In the genomic region with DNA sequence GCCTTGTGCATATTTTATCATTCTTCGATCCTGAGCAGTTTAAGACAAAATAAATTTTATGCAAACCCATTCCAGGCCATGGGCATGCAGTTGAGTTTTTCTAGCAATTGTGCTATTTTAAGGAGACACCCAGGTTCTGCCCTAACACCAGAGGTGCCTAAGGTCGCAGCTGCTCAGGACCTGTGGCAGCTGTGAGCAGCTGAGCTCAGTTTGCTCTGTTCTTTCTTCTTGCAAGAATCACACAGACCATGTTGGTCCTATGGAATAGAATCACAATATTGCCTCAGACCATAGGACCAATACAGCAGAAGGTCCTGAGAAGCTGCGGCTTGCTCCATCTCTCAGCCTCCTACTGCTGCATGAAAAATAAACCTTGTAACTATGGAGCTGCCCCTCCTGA, we compare ENCODE assay signal across 18 cellular contexts.
"Had no signal": no experiment of that assay in that cellular context is flagged by ENCODE, and none has a peak within 500 bp of the region (broad histone marks: within the 10 kb centered on the region; RNA-seq: fewer than 3 reads in every experiment).

No MANE protein-coding gene starts in this region.

- DNase-seq: effector memory CD4-positive, alpha-beta T cell; esophagus squamous epithelium; foreskin melanocyte; left ventricle myocardium superior; lower lobe of right lung; naive thymus-derived CD8-positive, alpha-beta T cell; sigmoid colon; stimulated activated CD4-positive, alpha-beta T cell treated with anti-CD3 and anti-CD28 coated beads, Interleukin-2, amount 100 ng/mL, for 24 hours; stimulated activated CD4-positive, alpha-beta T cell treated with anti-CD3 and anti-CD28 coated beads, Interleukin-4, amount 100 ng/mL, for 24 hours; stimulated activated naive CD4-positive, alpha-beta T cell treated with Interleukin-2 at 50 U/mL for 16 hours; substantia nigra; testis; tibial artery had no signal

- H3K4me3 ChIP-seq: esophagus squamous epithelium, lower lobe of right lung, sigmoid colon, testis, tibial artery had no signal

- ATAC-seq: left ventricle myocardium superior; lower lobe of right lung; naive thymus-derived CD8-positive, alpha-beta T cell; stimulated activated effector memory CD8-positive, alpha-beta T cell treated with anti-CD3 and anti-CD28 coated beads, Interleukin-12 subunit alpha, Interleukin-12 subunit beta, amount 100 ng/mL, for 72 hours had no signal

- H3K4me3 Mint-ChIP-seq: dendritic cell treated with granulocyte-macrophage colony-stimulating factor and Interleukin-4, amounts not matched to agents 40 ng/mL and 50 ng/mL, for 4 days; naive thymus-derived CD8-positive, alpha-beta T cell; stimulated activated effector memory CD8-positive, alpha-beta T cell treated with anti-CD3 and anti-CD28 coated beads, Interleukin-12 subunit alpha, Interleukin-12 subunit beta, amount 100 ng/mL, for 72 hours; type B pancreatic cell had no signal

- H3K27me3 ChIP-seq: sigmoid colon, testis had no signal

- H3K36me3 ChIP-seq: esophagus squamous epithelium, lower lobe of right lung, sigmoid colon, tibial artery had no signal

- H3K4me1 ChIP-seq: lower lobe of right lung, parathyroid adenoma, sigmoid colon, testis, tibial artery had no signal

- H3K27ac ChIP-seq: esophagus squamous epithelium, lower lobe of right lung, parathyroid adenoma, sigmoid colon, testis, tibial artery had no signal

- H3K9me3 ChIP-seq: esophagus squamous epithelium, lower lobe of right lung, sigmoid colon, testis, tibial artery had no signal

- H3K27ac Mint-ChIP-seq: dendritic cell treated with granulocyte-macrophage colony-stimulating factor and Interleukin-4, amounts not matched to agents 40 ng/mL and 50 ng/mL, for 4 days; progenitor cell of endocrine pancreas; stimulated activated effector memory CD8-positive, alpha-beta T cell treated with anti-CD3 and anti-CD28 coated beads, Interleukin-12 subunit alpha, Interleukin-12 subunit beta, amount 100 ng/mL, for 72 hours; type B pancreatic cell had no signal

- H3K9me3 Mint-ChIP-seq: dendritic cell treated with granulocyte-macrophage colony-stimulating factor and Interleukin-4, amounts not matched to agents 40 ng/mL and 50 ng/mL, for 4 days; naive thymus-derived CD8-positive, alpha-beta T cell; stimulated activated effector memory CD8-positive, alpha-beta T cell treated with anti-CD3 and anti-CD28 coated beads, Interleukin-12 subunit alpha, Interleukin-12 subunit beta, amount 100 ng/mL, for 72 hours; type B pancreatic cell had no signal

- H3K36me3 Mint-ChIP-seq: naive thymus-derived CD8-positive, alpha-beta T cell; stimulated activated effector memory CD8-positive, alpha-beta T cell treated with anti-CD3 and anti-CD28 coated beads, Interleukin-12 subunit alpha, Interleukin-12 subunit beta, amount 100 ng/mL, for 72 hours had no signal
